ENCODE assay signal across 8 cellular contexts in genomic region chr1:36151133-36151844, GRCh38. TPM values are rescaled to one million over a fixed set of nuclear protein-coding genes. Genes with fewer than 3 reads are reported as not detected.
A peak's percentile ranks its signal among the peaks of the same experiment; 100 is the strongest.
DNase-seq lines count a peak whose midpoint lies in the region; ATAC-seq and TF ChIP-seq lines count a peak whose summit lies in the region.

No MANE protein-coding gene starts in this region.

- in situ Hi-C loops in astrocyte of the cerebellum (cut with HindIII; ENCODE audit: low sequenced_read_pairs), result no loop called here

- H3K4me3 ChIP-seq in astrocyte of the cerebellum (ENCODE audit: low read depth, low read length), result peak overlapping the region; percentile 4
- peak overlapping the region; percentile 48 to 62 for H3K4me3 ChIP-seq in mucosa of rectum (ENCODE audit: low read length in 2 of 2)
- H3K4me3 ChIP-seq in urinary bladder (ENCODE audit: low read depth, low read length), result no peak overlapping the region

- peak overlapping the region; percentile 43 to 92 for H3K9ac ChIP-seq in mucosa of rectum (ENCODE audit: low read depth in 1 of 2, low read length in 2 of 2)

- H3K36me3 ChIP-seq in mucosa of rectum (ENCODE audit: control insufficient read depth in 2 of 2, insufficient read depth in 2 of 2, low read length in 2 of 2) (no peaks in the 10 kb centered on the region), urinary bladder (ENCODE audit: insufficient read depth) (no peaks in the 10 kb centered on the region)

- intact Hi-C loops in Right ventricle myocardium superior (cut with DNase I), result loop anchor here (10.0 kb wide), 1 partner anchor 74 kb away; the partner anchor contains the start of gene THRAP3
- intact Hi-C loops in left ventricle myocardium superior (cut with micrococcal nuclease), result loop anchor here (5.0 kb wide), 1 partner anchor 36 kb away; no protein-coding TSS in a partner anchor

- DNase-seq in Right ventricle myocardium superior (peak; percentile 16), left ventricle myocardium superior (no peak), astrocyte of the cerebellum (ENCODE audit: low read depth) (no peak), DMS53 (lab: John Stamatoyannopoulos, UW) (no peak), SKM-1 treated with dmso at 0.1 percent for 144 hours (lab: John Stamatoyannopoulos, UW; ENCODE audit: unreplicated experiment) (no peak), H4 (ENCODE audit: low spot score) (no peak)

- H3K4me1 ChIP-seq in mucosa of rectum (ENCODE audit: control insufficient read depth in 2 of 2, insufficient read depth in 2 of 2, low read length in 2 of 2) (peaks cover 36% of the 10 kb centered on the region in 2 donors), urinary bladder (ENCODE audit: insufficient read depth) (no peaks in the 10 kb centered on the region)

- 19% methylated on average over 1 of the region's 1 CpG for WGBS in urinary bladder

- no peak for TF ChIP-seq CTCF in astrocyte of the cerebellum (IDR thresholded peaks at IDR 0.05; ENCODE audit: low read depth, low read length, missing control alignments)

- H3K27ac ChIP-seq in mucosa of rectum (ENCODE audit: low read depth in 2 of 2, low read length in 2 of 2) (peak overlapping the region; percentile 90 to 95), urinary bladder (ENCODE audit: low read depth) (peak overlapping the region; percentile 90)

- no peaks in the 10 kb centered on the region for H3K9me3 ChIP-seq in mucosa of rectum (ENCODE audit: control insufficient read depth in 2 of 2, low read length in 2 of 2)

- H3K27me3 ChIP-seq in mucosa of rectum (ENCODE audit: control insufficient read depth in 2 of 2, insufficient read depth in 2 of 2, low read length in 2 of 2), result no peaks in the 10 kb centered on the region

- no peak for ATAC-seq in Right ventricle myocardium superior (ENCODE audit: poor library complexity)
- ATAC-seq in left ventricle myocardium superior, result no peak

RNA-seq across cellular contexts. Expression of gene TRAPPC3, which starts 2.0 kb away (rescaled TPM):
- total RNA-seq in Right ventricle myocardium superior (59.6 TPM), left ventricle myocardium superior (57.8 TPM), urinary bladder (43.9 TPM)
- polyA plus RNA-seq in urinary bladder, result 76.9 TPM
- total RNA-seq in H4 (2014; rRNA removed; shearing (Covaris generic)), result 105 and 110 TPM in 2 replicates

RNA-seq across cellular contexts. Expression of gene MAP7D1, which starts 4.7 kb away (rescaled TPM):
- total RNA-seq in Right ventricle myocardium superior (390 TPM), left ventricle myocardium superior (385 TPM), urinary bladder (31.7 TPM)
- 144 TPM for polyA plus RNA-seq in urinary bladder
- total RNA-seq in H4 (2014; rRNA removed; shearing (Covaris generic)), result 59.1 and 79.3 TPM in 2 replicates

RNA-seq across cellular contexts. Expression of gene COL8A2, which starts 26.3 kb away (rescaled TPM):
- 1.4 TPM for total RNA-seq in Right ventricle myocardium superior
- 0.67 TPM for total RNA-seq in left ventricle myocardium superior
- total RNA-seq in urinary bladder, result 11.7 TPM
- 21.9 TPM for polyA plus RNA-seq in urinary bladder
- 0.08 and 0.88 TPM in 2 replicates for total RNA-seq in H4 (2014; rRNA removed; shearing (Covaris generic))
